Comparison of ENCODE assay signal across 21 cellular contexts in the genomic region with DNA sequence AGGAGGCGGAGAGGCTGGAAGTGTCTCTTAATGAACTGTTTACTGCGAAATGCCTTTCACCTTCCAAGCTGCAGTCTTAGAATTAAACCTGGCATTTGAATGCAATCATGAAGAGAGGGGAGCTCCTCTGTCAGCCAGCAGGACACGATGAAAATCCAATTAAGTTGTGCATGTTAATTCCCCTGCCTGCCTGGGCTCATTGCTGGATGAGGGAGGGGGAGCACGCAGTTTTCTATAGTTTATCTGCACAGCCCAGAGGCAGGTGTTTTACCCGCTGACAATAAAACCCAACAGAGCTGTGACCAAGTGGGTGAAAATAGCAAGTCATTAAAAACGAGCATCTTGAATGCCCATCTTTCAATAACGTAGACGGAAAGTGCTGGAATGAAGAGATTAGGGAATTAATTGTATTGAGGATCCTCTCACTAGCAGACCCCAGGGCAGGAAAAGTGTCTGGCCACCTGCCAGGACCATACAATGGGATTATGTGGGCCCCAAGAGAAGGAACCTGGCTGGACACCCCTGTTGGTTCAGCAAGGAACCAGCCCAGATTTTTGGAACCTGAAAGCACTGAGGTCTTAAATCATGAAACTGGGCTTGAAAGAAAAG.
A peak's percentile ranks its signal among the peaks of the same experiment; 100 is the strongest.
DNase-seq lines count a peak whose midpoint lies in the region; FAIRE-seq and TF ChIP-seq lines count a peak whose summit lies in the region.
"Had no signal": no experiment of that assay in that cellular context is flagged by ENCODE, and none has a peak within 500 bp of the region (broad histone marks: within the 10 kb centered on the region; RNA-seq: fewer than 3 reads in every experiment).

No MANE protein-coding gene starts in this region.

- no peak overlapping the region for H4K91ac ChIP-seq in H1 (replicated peaks; ENCODE audit: insufficient read length, low read length)

- peak overlapping the region; percentile 82 for H2BK15ac ChIP-seq in H1 (ENCODE audit: low read length)

- peak overlapping the region; percentile 91; the same call in 1 of the 2 replicates for H2AK5ac ChIP-seq in H1 (ENCODE audit: low read depth, low read length)

- TF ChIP-seq POLR2A in H1 (IDR thresholded peaks at IDR 0.05; ENCODE audit: control extremely low read depth in 1 of 2, low read depth in 2 of 2, low read length in 2 of 2) = no peak
- no peak for TF ChIP-seq POLR2A in spleen (IDR thresholded peaks at IDR 0.05)

- 0 out of 2 replicates have a peak overlapping the region, but pooled peaks have one; percentile 3 for H3K18ac ChIP-seq in H1 (ENCODE audit: extremely low read depth, low read length)

- H3K4me3 ChIP-seq in BLaER1 treated with 17β-estradiol and CSF1 and Interleukin-3, amounts not matched to agents 10 nM and 100 nM = no peak overlapping the region
- no peak overlapping the region for H3K4me3 ChIP-seq in H7 (ENCODE audit: insufficient read depth, low read depth, low read length)
- H3K4me3 ChIP-seq in H1 (ENCODE audit: extremely low read depth in 1 of 4, insufficient read depth in 2 of 4, low read depth in 3 of 4, low read length in 4 of 4) = 0 out of 8 replicates have a peak overlapping the region, but pooled peaks of 1 of the 4 experiments have one; percentile 14
- H3K4me3 ChIP-seq in spleen = no peak overlapping the region
- H3K4me3 ChIP-seq: GM23248, right lobe of liver, tibial artery had no signal

- peak overlapping the region; percentile 95; the same call in 1 of the 2 replicates for H2BK12ac ChIP-seq in H1 (ENCODE audit: low read depth, low read length)

- H3K56ac ChIP-seq in H1 (replicated peaks; ENCODE audit: insufficient read length, low read depth, low read length) = no peak overlapping the region

- peaks cover 64 to 84% (median 77%) of the 10 kb centered on the region in 10 experiments for H3K4me1 ChIP-seq in BLaER1 treated with 17β-estradiol and CSF1 and Interleukin-3, amounts not matched to agents 10 nM and 100 nM
- H3K4me1 ChIP-seq in H1 (replicated peaks in 1 of 4; ENCODE audit: control insufficient read depth in 3 of 4, insufficient read depth in 4 of 4, low read length in 3 of 4) (peaks cover 15 to 32% (median 23%) of the 10 kb centered on the region in 4 experiments), spleen (peaks cover 0 to 22% (median 3%) of the 10 kb centered on the region in 6 donors)
- H3K4me1 ChIP-seq: right lobe of liver had no signal

- peak; percentile 59 for DNase-seq in H7
- peak; percentile 70 to 90 for DNase-seq in NCI-H524 (lab: John Stamatoyannopoulos, UW)
- DNase-seq in H1 (ENCODE audit: low read depth in 1 of 2, low spot score in 2 of 2) = peak in 1 of 2 experiments; percentile 37
- no peak for DNase-seq in spleen
- DNase-seq in AML-193 (lab: John Stamatoyannopoulos, UW) = no peak
- no peak for DNase-seq in substantia nigra (lab: John Stamatoyannopoulos, UW)
- DNase-seq in NCI-H69 (lab: John Stamatoyannopoulos, UW) = no peak
- DNase-seq: activated CD4-positive, alpha-beta T cell treated with anti-CD3 and anti-CD28 coated beads, Interleukin-2, amount 50 U/mL, for 1 hour; aorta; central memory CD4-positive, alpha-beta T cell; dermis blood vessel endothelial cell; GM23248; islet precursor cell; NCI-H2081 treated with DMSO at 0.1 percent for 48 hours; NCI-H510A treated with DMSO at 0.1 percent for 48 hours; nephron progenitor cell; right lobe of liver; stimulated activated CD4-positive, alpha-beta T cell treated with anti-CD3 and anti-CD28 coated beads, Interleukin-15, amount 100 ng/mL, for 24 hours; stimulated activated naive CD8-positive, alpha-beta T cell treated with anti-CD3 and anti-CD28 coated beads, Interleukin-15, amount 100 ng/mL, for 72 hours; tibial artery had no signal

- no peak overlapping the region for H2AFZ ChIP-seq in H1 (ENCODE audit: low read length)
- H2AFZ ChIP-seq: GM23248 had no signal

- 0 out of 2 replicates have a peak, but pooled peaks cover 3% of the 10 kb centered on the region for H3K23me2 ChIP-seq in H1 (ENCODE audit: low read depth, low read length)

- FAIRE-seq in H1 (lab: Jason Lieb, UNC) = no peak

- no peak for TF ChIP-seq EP300 in H1 (IDR thresholded peaks at IDR 0.05; ENCODE audit: borderline replicate concordance in 1 of 2, low read depth in 2 of 2, low read length in 2 of 2)

- WGBS in H1 (ENCODE audit: extremely low coverage in 1 of 2, insufficient coverage in 1 of 2, insufficient read length in 1 of 2, insufficient replicate concordance in 2 of 2, low coverage in 1 of 2, low lambda C conversion rate in 2 of 2, missing lambda C conversion rate in 1 of 2), 2 experiments = 80% methylated on average over 8 of the region's 8 CpGs; no CpG with 5 or more reads in 1 of the 2 experiments
- 73 to 86% (median 81%) methylated on average over 8 of the region's 8 CpGs for WGBS in spleen, 5 donors

- H3K36me3 ChIP-seq in BLaER1 treated with 17β-estradiol and CSF1 and Interleukin-3, amounts not matched to agents 10 nM and 100 nM = no peaks in the 10 kb centered on the region
- H3K36me3 ChIP-seq in H7 (replicated peaks; ENCODE audit: control insufficient read depth, insufficient read depth, low read length) (no peaks in the 10 kb centered on the region; the same call in 1 of the 2 replicates), H1 (ENCODE audit: control insufficient read depth in 2 of 4, insufficient read depth in 4 of 4, low read length in 3 of 4) (peaks cover 0 to 5% (median 2%) of the 10 kb centered on the region in 4 experiments; a peak in 1 of 8 replicates), spleen (no peaks in the 10 kb centered on the region)
- H3K36me3 ChIP-seq: right lobe of liver, tibial artery had no signal

- peak overlapping the region; percentile 88 to 100 (median 98); a peak in 21 of 22 replicates for H3K4me2 ChIP-seq in BLaER1 treated with 17β-estradiol and CSF1 and Interleukin-3, amounts not matched to agents 10 nM and 100 nM
- H3K4me2 ChIP-seq in H1 (ENCODE audit: insufficient read depth in 1 of 2, low read depth in 2 of 2, low read length in 2 of 2) = no peak overlapping the region; a peak in 1 of 4 replicates

- no peak overlapping the region for H4K8ac ChIP-seq in H1 (ENCODE audit: extremely low read depth, insufficient read depth, low read length)

- H3K4ac ChIP-seq in H1 (replicated peaks; ENCODE audit: insufficient read length, low read depth, low read length) = no peak overlapping the region

- H3K9ac ChIP-seq in BLaER1 treated with 17β-estradiol and CSF1 and Interleukin-3, amounts not matched to agents 10 nM and 100 nM = 0 out of 22 replicates have a peak overlapping the region, but pooled peaks of 1 of the 11 experiments have one; percentile 0
- H3K9ac ChIP-seq in H1 (replicated peaks in 1 of 4; ENCODE audit: extremely low read depth in 1 of 4, low read depth in 3 of 4, low read length in 3 of 4) = no peak overlapping the region
- H3K9ac ChIP-seq: GM23248 had no signal

- CTCF ChIA-PET in H1 (lab: Charles Lee; ENCODE audit: partially characterized antibody) = interaction anchor here (1.0 to 1.6 kb wide), 3 partner anchors 17 to 33 kb away, joined by 3 to 4 read pairs (median 4); no protein-coding TSS in a partner anchor

- H2BK120ac ChIP-seq in H1 (replicated peaks; ENCODE audit: low read depth, low read length) = no peak overlapping the region

- H3K79me2 ChIP-seq in H1 (ENCODE audit: control insufficient read depth in 1 of 2, insufficient read depth in 2 of 2, low read length in 2 of 2) = peaks cover 7 to 21% of the 10 kb centered on the region in 2 experiments

- H3K27me3 ChIP-seq in BLaER1 treated with 17β-estradiol and CSF1 and Interleukin-3, amounts not matched to agents 10 nM and 100 nM = no peaks in the 10 kb centered on the region
- H3K27me3 ChIP-seq in H7 (ENCODE audit: control insufficient read depth, insufficient read depth, low read length) (no peaks in the 10 kb centered on the region), H1 (replicated peaks in 1 of 4; ENCODE audit: control insufficient read depth in 3 of 4, extremely low read depth in 1 of 4, insufficient read depth in 3 of 4, low read length in 3 of 4) (no peaks in the 10 kb centered on the region), spleen (replicated peaks in 1 of 7) (no peaks in the 10 kb centered on the region)
- H3K27me3 ChIP-seq: right lobe of liver, tibial artery had no signal

- TF ChIP-seq CTCF in H1 (IDR thresholded peaks at IDR 0.05; ENCODE audit: control extremely low read depth in 1 of 3, insufficient read depth in 1 of 3, low read depth in 1 of 3, low read length in 3 of 3) (no peak), spleen (IDR thresholded peaks at IDR 0.05 in 8 of 11, conservative IDR thresholded peaks at IDR 0.05 in 3 of 11) (no peak)

- H2BK5ac ChIP-seq in H1 (ENCODE audit: low read depth, low read length) = peak overlapping the region; percentile 26; the same call in 1 of the 2 replicates

- H4K5ac ChIP-seq in H1 (ENCODE audit: insufficient read length, low read depth, low read length) = no peak overlapping the region

- peaks cover 13% of the 10 kb centered on the region; the same call in 1 of the 2 replicates for H3K79me1 ChIP-seq in H1 (ENCODE audit: low read depth, low read length)

- H3K23ac ChIP-seq in H1 (ENCODE audit: insufficient read length) = no peak overlapping the region

- no peak for TF ChIP-seq RAD21 in H1 (IDR thresholded peaks at IDR 0.05 in 1 of 2, conservative IDR thresholded peaks at IDR 0.05 in 1 of 2; ENCODE audit: low read depth in 2 of 2, low read length in 2 of 2)

- no peaks in the 10 kb centered on the region for H4K20me1 ChIP-seq in BLaER1 treated with 17β-estradiol and CSF1 and Interleukin-3, amounts not matched to agents 10 nM and 100 nM
- peaks cover 0 to 5% of the 10 kb centered on the region in 2 experiments for H4K20me1 ChIP-seq in H1 (replicated peaks in 1 of 2; ENCODE audit: control insufficient read depth in 1 of 2, insufficient read depth in 2 of 2, low read length in 2 of 2)

- intact Hi-C loops in spleen (cut with DNase I; ENCODE audit: low total_unique reads) = no loop called here

- POLR2A ChIA-PET in H1 (lab: Charles Lee; ENCODE audit: partially characterized antibody) = interaction anchor here (2.3 kb wide), 1 partner anchor 28 kb away, joined by 5 read pairs; no protein-coding TSS in a partner anchor

- peak overlapping the region in 4 of 11 experiments; percentile 8 to 84 (median 66); a peak in 2 of 22 replicates for H3K27ac ChIP-seq in BLaER1 treated with 17β-estradiol and CSF1 and Interleukin-3, amounts not matched to agents 10 nM and 100 nM
- H3K27ac ChIP-seq in H1 (ENCODE audit: low read depth, low read length) (no peak overlapping the region), spleen (no peak overlapping the region), substantia nigra (ENCODE audit: low read depth, low read length, poor library complexity, severe bottlenecking) (no peak overlapping the region)
- H3K27ac ChIP-seq: GM23248, right lobe of liver, tibial artery had no signal

- no peak overlapping the region for H3K14ac ChIP-seq in H1 (ENCODE audit: insufficient read length)

- peak overlapping the region; percentile 98 for H2BK20ac ChIP-seq in H1 (ENCODE audit: low read length)

- H3K9me3 ChIP-seq in BLaER1 treated with 17β-estradiol and CSF1 and Interleukin-3, amounts not matched to agents 10 nM and 100 nM (replicated peaks in 1 of 11) = peaks cover 0 to 12% (median 3%) of the 10 kb centered on the region in 11 experiments; a peak in 11 of 22 replicates
- no peaks in the 10 kb centered on the region for H3K9me3 ChIP-seq in H1 (ENCODE audit: insufficient read depth in 2 of 2, low read depth in 1 of 2, low read length in 1 of 2)
- peaks cover 0 to 6% (median 0%) of the 10 kb centered on the region in 8 donors for H3K9me3 ChIP-seq in spleen
- H3K9me3 ChIP-seq: right lobe of liver, tibial artery had no signal

Comparison
In these comparisons a context has a peak if more than half of its experiments do, and no peak if none do; other contexts are left out.
1. H3K4me2 ChIP-seq: peak in BLaER1 treated with 17β-estradiol and CSF1 and Interleukin-3, amounts not matched to agents 10 nM and 100 nM (11 of 11); none in H1 (0 of 2).
2. DNase-seq: peak in H7 (single experiment) and NCI-H524 (2 of 2); none in spleen (single experiment), AML-193 (0 of 2), substantia nigra (0 of 49) and NCI-H69 (single experiment).